13 cellular contexts compared by ENCODE assay signal in genomic region chrX:103158317-103158621, GRCh38.
"Had no signal": no experiment of that assay in that cellular context is flagged by ENCODE, and none has a peak within 500 bp of the region (broad histone marks: within the 10 kb centered on the region; RNA-seq: fewer than 3 reads in every experiment).

No MANE protein-coding gene starts in this region.

- H3K4me3 Mint-ChIP-seq: activated CD4-positive, alpha-beta memory T cell treated with anti-CD3 and anti-CD28 coated beads, Interleukin-2, amount 10 ng/mL, durations not matched to agents 7 days and 5 days; activated naive CD8-positive, alpha-beta T cell; activated T-cell treated with anti-CD3 and anti-CD28 coated beads, Interleukin-2, amount 50 U/mL, for 72 hours; naive B cell; WTC11 had no signal

- H3K27me3 Mint-ChIP-seq: activated CD4-positive, alpha-beta memory T cell treated with anti-CD3 and anti-CD28 coated beads, Interleukin-2, amount 10 ng/mL, durations not matched to agents 7 days and 5 days; activated naive CD8-positive, alpha-beta T cell; naive B cell had no signal

- FAIRE-seq: endometrium had no signal

- H3K9me3 ChIP-seq: colonic mucosa, thoracic aorta had no signal

- H3K4me3 ChIP-seq: colonic mucosa, thoracic aorta had no signal

- H3K4me1 ChIP-seq: colonic mucosa, parathyroid adenoma had no signal

- ATAC-seq: activated T-cell treated with anti-CD3 and anti-CD28 coated beads, Interleukin-2, amount 50 U/mL, for 72 hours; esophagus mucosa had no signal

- H3K27ac ChIP-seq: colonic mucosa, parathyroid adenoma, thoracic aorta had no signal

- H3K9me3 Mint-ChIP-seq: activated CD4-positive, alpha-beta memory T cell treated with anti-CD3 and anti-CD28 coated beads, Interleukin-2, amount 10 ng/mL, durations not matched to agents 7 days and 5 days; activated T-cell treated with anti-CD3 and anti-CD28 coated beads, Interleukin-2, amount 50 U/mL, for 72 hours; WTC11 had no signal

- H3K36me3 Mint-ChIP-seq: activated naive CD8-positive, alpha-beta T cell; naive B cell; WTC11 had no signal

- H3K27me3 ChIP-seq: colonic mucosa had no signal

- H3K36me3 ChIP-seq: colonic mucosa, thoracic aorta had no signal

- DNase-seq: activated CD4-positive, alpha-beta memory T cell treated with anti-CD3 and anti-CD28 coated beads, Interleukin-2, amount 10 ng/mL, durations not matched to agents 7 days and 5 days; activated CD8-positive, alpha-beta memory T cell treated with anti-CD3 and anti-CD28 coated beads, Interleukin-2, amount 50 U/mL, for 4 hours; activated gamma-delta T cell; islet precursor cell; naive B cell had no signal

- H3K27ac Mint-ChIP-seq: activated CD4-positive, alpha-beta memory T cell treated with anti-CD3 and anti-CD28 coated beads, Interleukin-2, amount 10 ng/mL, durations not matched to agents 7 days and 5 days; activated naive CD8-positive, alpha-beta T cell; activated T-cell treated with anti-CD3 and anti-CD28 coated beads, Interleukin-2, amount 50 U/mL, for 72 hours; naive B cell; WTC11 had no signal

- H3K4me1 Mint-ChIP-seq: activated CD4-positive, alpha-beta memory T cell treated with anti-CD3 and anti-CD28 coated beads, Interleukin-2, amount 10 ng/mL, durations not matched to agents 7 days and 5 days; naive B cell had no signal
